Comparison of ENCODE assay signal across 9 cellular contexts in the genomic region with DNA sequence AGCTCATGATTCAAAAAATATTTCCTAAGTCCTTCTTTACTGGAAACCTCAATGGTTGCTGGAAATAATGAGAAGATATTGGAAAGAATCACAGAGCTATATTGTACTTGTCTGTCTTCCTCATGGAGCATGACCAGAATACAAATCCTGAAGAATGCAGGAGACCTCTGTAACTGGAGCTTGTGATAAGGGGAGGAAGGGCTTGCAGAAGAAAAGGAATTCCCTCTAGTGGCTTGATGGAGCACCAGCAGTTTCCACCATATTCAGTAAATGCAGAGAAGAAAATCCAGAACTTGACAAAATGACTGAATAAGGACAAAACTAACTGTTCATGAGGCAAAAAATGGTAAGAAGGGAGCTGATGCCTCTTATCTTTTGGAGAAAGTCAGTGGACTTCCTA.
DNase-seq lines count a peak whose midpoint lies in the region; ATAC-seq and TF ChIP-seq lines count a peak whose summit lies in the region.
"Had no signal": no experiment of that assay in that cellular context is flagged by ENCODE, and none has a peak within 500 bp of the region (broad histone marks: within the 10 kb centered on the region; RNA-seq: fewer than 3 reads in every experiment).

No MANE protein-coding gene starts in this region.

- POLR2A ChIA-PET in A673 (lab: Charles Lee; ENCODE audit: low non-redundant PET): no interaction called here

- H3K36me3 ChIP-seq in A673 (ENCODE audit: insufficient read depth, low read length, poor library complexity, severe bottlenecking) (no peaks in the 10 kb centered on the region), parathyroid adenoma (ENCODE audit: control insufficient read depth, insufficient read depth, low read length) (no peaks in the 10 kb centered on the region)

- CTCF ChIA-PET in A673 (lab: Charles Lee): no interaction called here

- no peak for TF ChIP-seq POLR2A in NB4 (IDR thresholded peaks at IDR 0.05; ENCODE audit: extremely low read depth, insufficient read length)

- H3K9ac ChIP-seq in parathyroid adenoma: no peak overlapping the region

- H3K9me3 ChIP-seq in A673 (ENCODE audit: low read depth, low read length, poor library complexity, severe bottlenecking) (no peaks in the 10 kb centered on the region), parathyroid adenoma (ENCODE audit: control insufficient read depth, low read length) (no peaks in the 10 kb centered on the region)

- no peak overlapping the region for H2AFZ ChIP-seq in parathyroid adenoma

- BruUV-seq in A673 (replicated peaks; lab: Mats Ljungman, UMichigan): no TSS peak

- peak; percentile 69 for ATAC-seq in GM18870 (IDR thresholded peaks at IDR 0.05; ENCODE audit: unreplicated experiment)
- ATAC-seq in HG03457 (IDR thresholded peaks at IDR 0.05; ENCODE audit: unreplicated experiment): no peak
- ATAC-seq in HG03108 (IDR thresholded peaks at IDR 0.05; ENCODE audit: unreplicated experiment): no peak

- H3K4me1 ChIP-seq in A673 (ENCODE audit: insufficient read depth, low read length, poor library complexity, severe bottlenecking): no peaks in the 10 kb centered on the region
- no peaks in the 10 kb centered on the region for H3K4me1 ChIP-seq in parathyroid adenoma

- H3K27me3 ChIP-seq in A673 (replicated peaks; ENCODE audit: insufficient read depth, low read depth, low read length, poor library complexity): no peaks in the 10 kb centered on the region
- no peaks in the 10 kb centered on the region for H3K27me3 ChIP-seq in parathyroid adenoma (ENCODE audit: control insufficient read depth, insufficient read depth, low read length)

- no peaks in the 10 kb centered on the region for H3K79me2 ChIP-seq in parathyroid adenoma

- H3K4me3 ChIP-seq in A673 (ENCODE audit: low read depth, low read length, poor library complexity, severe bottlenecking) (no peak overlapping the region), NB4 (ENCODE audit: low read depth, low read length) (no peak overlapping the region), parathyroid adenoma (ENCODE audit: low read depth, low read length) (no peak overlapping the region)
- H3K4me3 ChIP-seq: skin epidermis had no signal

- H3K27ac ChIP-seq in A673 (ENCODE audit: low read depth, low read length, poor library complexity, severe bottlenecking): no peak overlapping the region
- H3K27ac ChIP-seq in parathyroid adenoma: no peak overlapping the region
- H3K27ac ChIP-seq: skin epidermis had no signal

- DNase-seq in A673 (ENCODE audit: low spot score) (peak; percentile 28), NB4 (ENCODE audit: low read depth) (peak; percentile 47), dermis microvascular lymphatic vessel endothelial cell (ENCODE audit: low read depth in 2 of 2) (peak; percentile 41 to 62)
- no peak for DNase-seq in activated CD4-positive, alpha-beta T cell treated with anti-CD3 and anti-CD28 coated beads, Interleukin-2, amount 50 U/mL, for 48 hours

- no peak overlapping the region for H3K4me2 ChIP-seq in parathyroid adenoma (ENCODE audit: low read length)

- peak; percentile 52 for TF ChIP-seq CTCF in A673 (conservative IDR thresholded peaks at IDR 0.05; ENCODE audit: low read depth, low read length)
- peak; percentile 56 for TF ChIP-seq CTCF in NB4 (IDR thresholded peaks at IDR 0.05; ENCODE audit: low read depth, low read length)
- peak; percentile 16 for TF ChIP-seq CTCF in parathyroid adenoma (IDR thresholded peaks at IDR 0.05)

- intact Hi-C loops in A673 (cut with micrococcal nuclease; ENCODE audit: unreplicated experiment): no loop called here

Comparison
In these comparisons a context has a peak if more than half of its experiments do, and no peak if none do; other contexts are left out.
1. DNase-seq: peak in A673 (single experiment), NB4 (single experiment) and dermis microvascular lymphatic vessel endothelial cell (2 of 2); none in activated CD4-positive, alpha-beta T cell treated with anti-CD3 and anti-CD28 coated beads, Interleukin-2, amount 50 U/mL, for 48 hours (0 of 2).
2. Peak in every context shown above with its lines, with median percentiles within 50 percentile points of each other: CTCF ChIP-seq.